In the genomic region with DNA sequence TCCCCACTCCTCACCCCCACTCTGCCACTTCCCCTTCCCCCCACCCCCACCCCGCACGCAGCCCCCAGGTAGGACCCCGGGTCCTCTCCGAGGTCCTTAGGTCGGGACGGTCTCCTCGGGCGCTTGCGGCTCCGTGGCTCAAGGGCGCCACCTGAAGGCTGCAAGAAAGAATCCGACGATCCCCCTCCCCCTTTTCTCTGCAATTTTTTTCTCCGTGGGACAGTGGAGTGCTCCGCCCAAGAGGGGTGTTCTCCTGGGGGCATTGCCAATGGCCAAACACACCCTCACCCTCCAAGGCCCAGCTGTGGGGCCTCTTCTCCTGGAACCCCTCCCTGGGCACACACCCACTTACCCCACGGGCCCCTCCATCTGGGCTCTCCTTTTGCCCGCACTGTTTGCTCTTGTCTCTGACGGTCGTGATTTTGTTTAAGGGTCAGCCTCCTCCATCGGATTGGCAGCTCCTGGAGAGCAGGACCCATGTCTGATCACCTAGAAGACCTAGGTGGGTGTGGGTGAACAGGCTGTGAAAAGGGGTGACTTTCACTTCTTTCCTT, we compare ENCODE assay signal across 8 cellular contexts. TPM values are rescaled to one million over a fixed set of nuclear protein-coding genes. Genes with fewer than 3 reads are reported as not detected.
A peak's percentile ranks its signal among the peaks of the same experiment; 100 is the strongest.
DNase-seq lines count a peak whose midpoint lies in the region; ATAC-seq and TF ChIP-seq lines count a peak whose summit lies in the region.

No MANE protein-coding gene starts in this region.

- H3K27me3 ChIP-seq in CD8-positive, alpha-beta T cell (ENCODE audit: insufficient read depth, low read length): peaks cover 9% of the 10 kb centered on the region
- H3K27me3 ChIP-seq in HL-60 (ENCODE audit: insufficient read depth, poor library complexity, severe bottlenecking): peaks cover 13% of the 10 kb centered on the region
- H3K27me3 ChIP-seq in right atrium auricular region: no peaks in the 10 kb centered on the region
- H3K27me3 ChIP-seq in smooth muscle cell (ENCODE audit: low read depth): peaks cover 36% of the 10 kb centered on the region

- no peaks in the 10 kb centered on the region for H3K9me3 Mint-ChIP-seq in CD8-positive, alpha-beta T cell
- no peaks in the 10 kb centered on the region for H3K9me3 Mint-ChIP-seq in activated naive CD4-positive, alpha-beta T cell treated with anti-CD3 and anti-CD28 coated beads, Interleukin-2, amount 50 U/mL, for 24 hours

- H3K36me3 ChIP-seq in CD8-positive, alpha-beta T cell (ENCODE audit: insufficient read depth, low read length): no peaks in the 10 kb centered on the region
- H3K36me3 ChIP-seq in right atrium auricular region: no peaks in the 10 kb centered on the region
- no peaks in the 10 kb centered on the region for H3K36me3 ChIP-seq in smooth muscle cell (ENCODE audit: low read depth)

- peak overlapping the region; percentile 90 for H3K4me2 ChIP-seq in smooth muscle cell

- H3K9me3 ChIP-seq in CD8-positive, alpha-beta T cell (ENCODE audit: low read length): no peaks in the 10 kb centered on the region
- H3K9me3 ChIP-seq in right atrium auricular region: no peaks in the 10 kb centered on the region
- H3K9me3 ChIP-seq in smooth muscle cell (replicated peaks; ENCODE audit: low read depth): no peaks in the 10 kb centered on the region

- peaks cover 12% of the 10 kb centered on the region for H3K4me1 Mint-ChIP-seq in CD8-positive, alpha-beta T cell (ENCODE audit: low read depth)
- H3K4me1 Mint-ChIP-seq in activated naive CD4-positive, alpha-beta T cell treated with anti-CD3 and anti-CD28 coated beads, Interleukin-2, amount 50 U/mL, for 24 hours: peaks cover 14% of the 10 kb centered on the region

- CTCF ChIA-PET in CD8-positive, alpha-beta T cell (lab: Charles Lee): interaction anchor here (1.0 kb wide), 1 partner anchor 34 kb away, joined by 4 read pairs; no protein-coding TSS in a partner anchor

- H3K4me1 ChIP-seq in CD8-positive, alpha-beta T cell (ENCODE audit: insufficient read depth, low read length): no peaks in the 10 kb centered on the region
- H3K4me1 ChIP-seq in right atrium auricular region (peaks cover 0 to 42% of the 10 kb centered on the region in 2 donors), smooth muscle cell (ENCODE audit: low read depth) (no peaks in the 10 kb centered on the region)

- H3K4me3 ChIP-seq in CD8-positive, alpha-beta T cell (ENCODE audit: low read depth, low read length): no peak overlapping the region
- H3K4me3 ChIP-seq in HL-60 (replicated peaks; ENCODE audit: insufficient read depth, low read length) (peak overlapping the region; percentile 34), right atrium auricular region (peak overlapping the region; percentile 52 to 67), smooth muscle cell (peak overlapping the region; percentile 55)

- no peaks in the 10 kb centered on the region for H3K36me3 Mint-ChIP-seq in CD8-positive, alpha-beta T cell
- H3K36me3 Mint-ChIP-seq in activated naive CD4-positive, alpha-beta T cell treated with anti-CD3 and anti-CD28 coated beads, Interleukin-2, amount 50 U/mL, for 24 hours: peaks cover 2% of the 10 kb centered on the region

- peak overlapping the region; percentile 68 for H3K4me3 Mint-ChIP-seq in CD8-positive, alpha-beta T cell
- H3K4me3 Mint-ChIP-seq in activated naive CD4-positive, alpha-beta T cell treated with anti-CD3 and anti-CD28 coated beads, Interleukin-2, amount 50 U/mL, for 24 hours: peak overlapping the region; percentile 76

- no peak overlapping the region for H3K27ac ChIP-seq in CD8-positive, alpha-beta T cell (ENCODE audit: low read depth, low read length)
- H3K27ac ChIP-seq in HL-60 (replicated peaks): no peak overlapping the region
- H3K27ac ChIP-seq in right atrium auricular region: peak overlapping the region; percentile 35 to 60
- no peak overlapping the region for H3K27ac ChIP-seq in smooth muscle cell (ENCODE audit: low read depth)

- H3K9ac ChIP-seq in smooth muscle cell (ENCODE audit: low read depth): no peak overlapping the region

- peak in 4 of 7 experiments; percentile 23 to 40 (median 28) for DNase-seq in CD8-positive, alpha-beta T cell
- DNase-seq in HL-60 (ENCODE audit: low read depth in 1 of 2, low spot score in 1 of 2) (peak; percentile 42 to 50), OCI-M1 (lab: John Stamatoyannopoulos, UW) (peak; percentile 85), right atrium auricular region (ENCODE audit: low spot score) (no peak), smooth muscle cell (lab: John Stamatoyannopoulos, UW; ENCODE audit: unreplicated experiment) (no peak)

- TF ChIP-seq CTCF in CD8-positive, alpha-beta T cell (IDR thresholded peaks at IDR 0.05): peak; percentile 36
- TF ChIP-seq CTCF in HL-60 (IDR thresholded peaks at IDR 0.05; ENCODE audit: insufficient read depth, low read length): peak; percentile 51
- TF ChIP-seq CTCF in right atrium auricular region (IDR thresholded peaks at IDR 0.05): peak; percentile 60 to 75
- TF ChIP-seq CTCF in smooth muscle cell (IDR thresholded peaks at IDR 0.05; ENCODE audit: borderline replicate concordance, insufficient read depth, poor library complexity, severe bottlenecking): peak; percentile 54

- no peaks in the 10 kb centered on the region for H4K20me1 ChIP-seq in smooth muscle cell (ENCODE audit: low read depth)

- peaks cover 21% of the 10 kb centered on the region for H3K27me3 Mint-ChIP-seq in CD8-positive, alpha-beta T cell (ENCODE audit: low read depth)
- H3K27me3 Mint-ChIP-seq in activated naive CD4-positive, alpha-beta T cell treated with anti-CD3 and anti-CD28 coated beads, Interleukin-2, amount 50 U/mL, for 24 hours: peaks cover 14% of the 10 kb centered on the region

- no peak overlapping the region for H3K27ac Mint-ChIP-seq in CD8-positive, alpha-beta T cell
- no peak overlapping the region for H3K27ac Mint-ChIP-seq in activated naive CD4-positive, alpha-beta T cell treated with anti-CD3 and anti-CD28 coated beads, Interleukin-2, amount 50 U/mL, for 24 hours

- ATAC-seq in CD8-positive, alpha-beta T cell: peak; percentile 63
- ATAC-seq in HG02885 (IDR thresholded peaks at IDR 0.05; ENCODE audit: poor library complexity, unreplicated experiment) (no peak), HG02571 (IDR thresholded peaks at IDR 0.05; ENCODE audit: unreplicated experiment) (no peak)

- POLR2A ChIA-PET in CD8-positive, alpha-beta T cell (lab: Charles Lee): no interaction called here

- intact Hi-C loops in CD8-positive, alpha-beta T cell (cut with DNase I, micrococcal nuclease): no loop called here

- no peaks in the 10 kb centered on the region for H3F3A ChIP-seq in smooth muscle cell (ENCODE audit: low read depth)

- no peaks in the 10 kb centered on the region for H3K79me2 ChIP-seq in smooth muscle cell (ENCODE audit: low read depth)

- WGBS in smooth muscle cell (ENCODE audit: low lambda C conversion rate): 32% methylated on average over 10 of the region's 20 CpGs

- H2AFZ ChIP-seq in smooth muscle cell (ENCODE audit: low read depth): no peak overlapping the region

RNA-seq across cellular contexts. Expression of a gene that starts 1.1 kb away (rescaled TPM):
- not detected for total RNA-seq in CD8-positive, alpha-beta T cell
- total RNA-seq in right atrium auricular region (1 to 10 TPM in 1 of 2 donors, under 1 TPM in 1; 0.83 to 4.6 TPM), smooth muscle cell (0.94 and 3.0 TPM in 2 replicates)
- polyA plus RNA-seq in smooth muscle cell: 0.72 TPM in 1 of 2 replicates, not detected in the other

RNA-seq across cellular contexts. Expression of a gene that starts 17.4 kb away (rescaled TPM):
- not detected for total RNA-seq in CD8-positive, alpha-beta T cell
- total RNA-seq in right atrium auricular region: under 1 TPM in 1 of 2 donors, not detected in 1; 0.20 TPM
- not detected in 2 replicates for total RNA-seq in smooth muscle cell
- not detected in 2 replicates for polyA plus RNA-seq in smooth muscle cell

RNA-seq across cellular contexts. Expression of a gene that starts 40.0 kb away (rescaled TPM):
- not detected for total RNA-seq in CD8-positive, alpha-beta T cell
- not detected for total RNA-seq in right atrium auricular region
- not detected in 2 replicates for total RNA-seq in smooth muscle cell
- polyA plus RNA-seq in smooth muscle cell: not detected in 2 replicates

Comparison
In these comparisons a context has a peak if more than half of its experiments do, and no peak if none do; other contexts are left out.
1. DNase-seq: peak in CD8-positive, alpha-beta T cell (4 of 7), HL-60 (2 of 2) and OCI-M1 (single experiment); none in right atrium auricular region (single experiment) and smooth muscle cell (single experiment).
2. H3K27ac ChIP-seq: peak in right atrium auricular region (2 of 2); none in CD8-positive, alpha-beta T cell (single experiment), HL-60 (single experiment) and smooth muscle cell (single experiment).
3. Peak in every context shown above with its lines, with median percentiles within 50 percentile points of each other: CTCF ChIP-seq.